ENCODE assay signal across 20 cellular contexts in genomic region chr16:60945225-60945624, GRCh38.
DNase-seq lines count a peak whose midpoint lies in the region; ATAC-seq and TF ChIP-seq lines count a peak whose summit lies in the region.
"Had no signal": no experiment of that assay in that cellular context is flagged by ENCODE, and none has a peak within 500 bp of the region (broad histone marks: within the 10 kb centered on the region; RNA-seq: fewer than 3 reads in every experiment).

No MANE protein-coding gene starts in this region.

- no peaks in the 10 kb centered on the region for H3K4me1 ChIP-seq in psoas muscle
- H3K4me1 ChIP-seq: uterus had no signal

- no peak for ATAC-seq in psoas muscle
- ATAC-seq: right cardiac atrium; Right ventricle myocardium inferior; stimulated activated effector memory CD8-positive, alpha-beta T cell treated with anti-CD3 and anti-CD28 coated beads, Interleukin-12 subunit alpha, Interleukin-12 subunit beta, amount 100 ng/mL, for 72 hours had no signal

- TF ChIP-seq CTCF in psoas muscle (IDR thresholded peaks at IDR 0.05) (no peak), GM13976 (IDR thresholded peaks at IDR 0.05; ENCODE audit: borderline replicate concordance, control extremely low read depth, extremely low read depth, insufficient read depth, missing control alignments) (no peak)

- DNase-seq in ELF-1 (ENCODE audit: low read depth, low spot score) (peak; percentile 24), M059J (ENCODE audit: low read depth) (peak; percentile 16), UCSD-AML1 (lab: John Stamatoyannopoulos, UW; ENCODE audit: unreplicated experiment) (peak; percentile 6), left kidney (ENCODE audit: low read depth, low spot score) (peak; percentile 81), psoas muscle (no peak), NCI-H1417 (lab: John Stamatoyannopoulos, UW) (no peak), GM13976 (ENCODE audit: low spot score) (no peak)
- no peak for DNase-seq in activated CD8-positive, alpha-beta memory T cell treated with anti-CD3 and anti-CD28 coated beads, Interleukin-2, amount 50 U/mL, for 4 hours
- DNase-seq: activated CD4-positive, alpha-beta T cell treated with anti-CD3 and anti-CD28 coated beads, Interleukin-2, amount 50 U/mL, for 4 hours; activated gamma-delta T cell; DMS153; kidney; NCI-H1105 treated with DMSO at 0.1 percent for 48 hours; NCI-H524; right cardiac atrium; stimulated activated CD4-positive, alpha-beta T cell treated with anti-CD3 and anti-CD28 coated beads, Interleukin-4, amount 100 ng/mL, for 24 hours; T1000; uterus had no signal

- no peaks in the 10 kb centered on the region for H3K36me3 ChIP-seq in psoas muscle (ENCODE audit: insufficient read depth in 1 of 2, low read depth in 1 of 2)
- H3K36me3 ChIP-seq: uterus had no signal

- no peaks in the 10 kb centered on the region for H3K27me3 ChIP-seq in psoas muscle (ENCODE audit: insufficient read depth in 3 of 3, low read length in 2 of 3)
- H3K27me3 ChIP-seq: uterus had no signal

- WGBS in psoas muscle, 3 donors = 4 to 13% (median 11%) methylated on average over 2 of the region's 2 CpGs

- no peaks in the 10 kb centered on the region for H3K9me3 ChIP-seq in psoas muscle
- H3K9me3 ChIP-seq: uterus had no signal

- H3K27ac ChIP-seq in psoas muscle = no peak overlapping the region
- H3K27ac ChIP-seq: uterus had no signal

- in situ Hi-C loops in GM13976 (cut with MboI; ENCODE audit: low sequenced_read_pairs, unreplicated experiment) = no loop called here

- intact Hi-C loops in psoas muscle (cut with DNase I) = no loop called here

- no peak overlapping the region for H3K4me3 ChIP-seq in psoas muscle
- H3K4me3 ChIP-seq: uterus had no signal

Comparison
In these comparisons a context has a peak if more than half of its experiments do, and no peak if none do; other contexts are left out.
1. DNase-seq: peak in ELF-1 (single experiment), M059J (single experiment), UCSD-AML1 (single experiment) and left kidney (single experiment); none in psoas muscle (0 of 2), NCI-H1417 (0 of 3), activated CD8-positive, alpha-beta memory T cell treated with anti-CD3 and anti-CD28 coated beads, Interleukin-2, amount 50 U/mL, for 4 hours (single experiment) and GM13976 (single experiment).